Comparison of ENCODE assay signal across 8 cellular contexts in the genomic region with DNA sequence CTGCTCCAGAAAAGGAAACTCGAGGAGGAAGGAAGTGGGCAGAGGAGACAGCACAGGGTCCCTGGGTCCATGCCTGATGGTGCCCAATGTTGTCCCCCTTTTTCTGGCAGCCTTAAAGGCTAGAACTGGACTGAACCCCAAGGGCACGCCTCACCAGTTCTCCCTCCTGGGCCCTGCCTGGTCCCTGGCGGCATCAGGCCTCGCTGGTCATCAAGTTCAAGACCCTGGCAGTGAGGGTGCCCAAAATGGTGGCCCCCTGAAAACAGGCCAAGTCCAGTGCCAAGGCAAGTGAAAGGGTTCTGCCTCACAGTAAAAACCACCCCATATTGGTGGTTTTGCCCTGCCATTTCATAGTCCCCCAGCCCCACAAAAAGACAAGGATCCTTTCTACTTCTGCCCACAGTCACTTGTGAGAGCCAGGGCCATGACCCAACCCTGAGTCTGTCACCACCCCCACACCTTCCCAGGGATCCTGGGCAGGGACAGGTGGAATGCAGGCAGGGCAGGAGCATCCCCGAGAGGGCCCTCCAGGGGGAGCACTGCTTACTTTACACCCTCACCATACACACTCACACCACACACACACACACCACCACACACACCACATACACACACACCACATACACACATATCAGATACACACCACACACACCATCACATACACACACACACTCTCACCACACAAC.
DNase-seq lines count a peak whose midpoint lies in the region; ATAC-seq and TF ChIP-seq lines count a peak whose summit lies in the region.

No MANE protein-coding gene starts in this region.

- POLR2A ChIA-PET in MCF 10A (lab: Yijun Ruan, JAX) = no interaction called here

- H3K36me3 Mint-ChIP-seq in MCF 10A (ENCODE audit: insufficient read depth, unreplicated experiment) = no peaks in the 10 kb centered on the region

- H3K4me1 Mint-ChIP-seq in MCF 10A (ENCODE audit: insufficient read depth, unreplicated experiment) = peaks cover 6% of the 10 kb centered on the region

- H3K4me3 ChIP-seq in GM23248 = no peak overlapping the region
- no peak overlapping the region for H3K4me3 ChIP-seq in LNCaP clone FGC (ENCODE audit: low read depth, low read length)

- H3K4me3 Mint-ChIP-seq in MCF 10A (ENCODE audit: unreplicated experiment) = no peak overlapping the region

- no peaks in the 10 kb centered on the region for H3K9me2 ChIP-seq in GM23248 (ENCODE audit: insufficient read depth)

- H4K20me1 ChIP-seq in GM23248 (ENCODE audit: insufficient read depth) = no peaks in the 10 kb centered on the region

- H3K4me1 ChIP-seq in GM23248 (ENCODE audit: insufficient read depth) = no peaks in the 10 kb centered on the region

- no peak overlapping the region for H3K9ac ChIP-seq in GM23248

- H3K27ac Mint-ChIP-seq in MCF 10A (ENCODE audit: low read depth, unreplicated experiment) = no peak overlapping the region

- H3K9me3 Mint-ChIP-seq in MCF 10A (ENCODE audit: unreplicated experiment) = peaks cover 19% of the 10 kb centered on the region

- peak; percentile 5 for DNase-seq in GM23248
- no peak for DNase-seq in LNCaP clone FGC (ENCODE audit: low read depth)
- peak; percentile 60 for DNase-seq in iPS-NIHi11 (ENCODE audit: low spot score)
- DNase-seq in SW480 (ENCODE audit: low spot score) = no peak
- DNase-seq in DMS 273 (lab: John Stamatoyannopoulos, UW; ENCODE audit: unreplicated experiment) = no peak
- no peak for DNase-seq in MCF 10A (ENCODE audit: unreplicated experiment)
- no peak for DNase-seq in NCI-H2029 treated with DMSO at 0.1 percent for 48 hours (lab: John Stamatoyannopoulos, UW)

- H3K27ac ChIP-seq in GM23248 = no peak overlapping the region

- H3K27me3 Mint-ChIP-seq in MCF 10A (ENCODE audit: insufficient read depth, unreplicated experiment) = no peaks in the 10 kb centered on the region

- peak; percentile 20; the same call in 1 of the 2 replicates for TF ChIP-seq CTCF in LNCaP clone FGC (IDR thresholded peaks at IDR 0.05; ENCODE audit: control insufficient read depth, extremely low read depth, insufficient read depth)
- no peak for TF ChIP-seq CTCF in MCF 10A (IDR thresholded peaks at IDR 0.05; ENCODE audit: unreplicated experiment)

- no peaks in the 10 kb centered on the region for H3F3A ChIP-seq in GM23248 (ENCODE audit: insufficient read depth)

- H2AFZ ChIP-seq in GM23248 = no peak overlapping the region

- CTCF ChIA-PET in MCF 10A (lab: Yijun Ruan, JAX) = no interaction called here

- H3K36me3 ChIP-seq in GM23248 (ENCODE audit: low read depth) = no peaks in the 10 kb centered on the region

- BruUV-seq in MCF 10A (replicated peaks; lab: Mats Ljungman, UMichigan) = no TSS peak

- H3K27me3 ChIP-seq in GM23248 (replicated peaks; ENCODE audit: insufficient read depth) = peaks cover 8% of the 10 kb centered on the region; the same call in 1 of the 2 replicates

- ATAC-seq in GM18511 (IDR thresholded peaks at IDR 0.05; ENCODE audit: unreplicated experiment) = peak; percentile 41

- 52 to 76% methylated on average over 4 to 5 of the region's 5 CpGs for WGBS in GM23248 (ENCODE audit: low coverage in 1 of 2, low lambda C conversion rate in 2 of 2, missing lambda C conversion rate in 2 of 2), 2 experiments

- no peak overlapping the region for H3K4me2 ChIP-seq in GM23248 (ENCODE audit: unreplicated experiment)

- no peaks in the 10 kb centered on the region for H3K9me3 ChIP-seq in GM23248 (ENCODE audit: low read depth)

- intact Hi-C loops in MCF 10A (cut with micrococcal nuclease) = loop anchor here (10.0 kb wide), 1 partner anchor 1265 kb away; no protein-coding TSS in a partner anchor

- no peaks in the 10 kb centered on the region for H3K79me2 ChIP-seq in GM23248 (ENCODE audit: insufficient read depth)

- in situ Hi-C loops in GM23248 (cut with MboI) = loop anchor here (10.0 to 25.0 kb wide), 2 partner anchors 325 to 1647 kb away; no protein-coding TSS in a partner anchor

Comparison
In these comparisons a context has a peak if more than half of its experiments do, and no peak if none do; other contexts are left out.
1. DNase-seq: peak in GM23248 (single experiment) and iPS-NIHi11 (single experiment); none in LNCaP clone FGC (single experiment), SW480 (single experiment), DMS 273 (single experiment), MCF 10A (single experiment) and NCI-H2029 treated with DMSO at 0.1 percent for 48 hours (single experiment).